ENCODE assay signal across 8 cellular contexts in the genomic region with DNA sequence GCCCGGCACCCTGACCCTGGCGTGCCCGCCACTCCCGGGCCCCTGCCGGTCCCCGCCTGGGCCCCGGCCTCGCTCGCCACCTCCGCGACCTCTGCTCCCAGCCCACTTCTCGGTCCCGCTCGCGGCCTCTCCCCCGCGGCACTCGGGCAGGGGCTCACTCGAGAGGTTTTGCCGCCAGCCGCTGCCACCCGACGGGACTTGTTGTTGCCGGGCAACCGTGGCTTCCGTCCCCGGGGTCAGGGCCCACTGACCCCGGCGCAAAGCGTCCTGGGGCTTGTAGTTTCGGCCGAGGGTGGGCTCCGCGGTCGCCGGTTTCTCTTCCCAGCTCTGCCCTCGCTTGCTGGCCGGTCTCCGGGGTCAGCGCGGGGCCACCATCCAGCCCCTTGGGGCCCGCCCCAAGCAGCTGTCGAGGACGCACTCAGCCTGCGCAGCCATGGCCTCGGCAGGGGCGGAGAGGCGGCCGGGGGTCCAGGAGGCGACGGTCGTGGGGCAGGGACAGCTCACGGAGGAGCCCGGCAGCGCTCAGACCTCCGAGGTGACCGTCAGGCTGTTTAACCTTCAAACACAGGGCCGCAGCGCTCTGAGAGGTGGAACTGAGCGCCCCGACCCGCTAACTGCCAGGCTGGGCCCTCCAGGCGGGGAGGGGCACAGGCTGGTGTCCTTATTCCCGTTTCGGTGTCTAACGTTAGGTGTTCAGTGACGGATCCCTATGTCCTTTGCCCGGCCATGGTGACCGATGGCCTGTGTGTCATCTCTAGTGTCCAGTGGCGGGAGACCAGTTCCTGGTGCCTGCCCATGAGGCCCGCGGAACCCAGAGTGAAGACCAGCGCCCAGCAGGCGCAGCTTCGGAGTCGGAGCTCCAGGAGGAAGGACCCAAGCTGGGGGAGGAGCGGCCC. TPM values are rescaled to one million over a fixed set of nuclear protein-coding genes. Genes with fewer than 3 reads are reported as not detected.
DNase-seq lines count a peak whose midpoint lies in the region; ATAC-seq and TF ChIP-seq lines count a peak whose summit lies in the region.

A gene with protein sequence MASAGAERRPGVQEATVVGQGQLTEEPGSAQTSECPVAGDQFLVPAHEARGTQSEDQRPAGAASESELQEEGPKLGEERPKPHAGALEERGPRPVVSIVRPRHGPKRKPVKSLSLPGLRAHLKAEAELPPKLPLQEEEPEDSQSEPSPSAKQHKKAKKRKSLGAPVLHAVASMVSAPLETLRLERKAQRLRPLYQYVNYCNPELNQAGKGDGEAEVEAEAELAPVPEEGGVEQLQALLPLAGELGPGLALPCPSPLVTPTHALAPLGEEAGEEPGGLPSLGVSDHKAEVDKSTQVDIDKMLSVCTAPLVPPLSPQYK (plus strand): TSS at position 277 of the 896 bp plus-strand sequence. CDS start 157 bp downstream, at position 434.
A gene with protein sequence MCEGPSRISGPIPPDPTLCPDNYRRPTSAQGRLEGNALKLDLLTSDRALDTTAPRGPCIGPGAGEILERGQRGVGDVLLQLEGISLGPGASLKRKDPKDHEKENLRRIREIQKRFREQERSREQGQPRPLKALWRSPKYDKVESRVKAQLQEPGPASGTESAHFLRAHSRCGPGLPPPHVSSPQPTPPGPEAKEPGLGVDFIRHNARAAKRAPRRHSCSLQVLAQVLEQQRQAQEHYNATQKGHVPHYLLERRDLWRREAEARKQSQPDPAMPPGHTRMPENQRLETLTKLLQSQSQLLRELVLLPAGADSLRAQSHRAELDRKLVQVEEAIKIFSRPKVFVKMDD (minus strand): TSS at position 213 of the 896 bp plus-strand sequence. CDS start 308 bp downstream, outside the sequence.

- H3K36me3 Mint-ChIP-seq in CD14-positive monocyte = peaks cover 8% of the 10 kb centered on the region in 2 donors

- H3K27me3 Mint-ChIP-seq in CD14-positive monocyte (ENCODE audit: low read depth in 3 of 3) = peaks cover 1 to 6% (median 3%) of the 10 kb centered on the region in 3 donors

- H3K27me3 ChIP-seq in HUES64 (ENCODE audit: insufficient read depth, low read length) (peaks cover 6% of the 10 kb centered on the region; the same call in 1 of the 2 replicates), SJSA1 (replicated peaks) (no peaks in the 10 kb centered on the region)

- peaks cover 0 to 2% (median 0%) of the 10 kb centered on the region in 7 donors for H3K9me3 Mint-ChIP-seq in CD14-positive monocyte

- H3K9me3 ChIP-seq in HUES64 (ENCODE audit: insufficient read depth, low read depth, low read length) (no peaks in the 10 kb centered on the region), SJSA1 (replicated peaks) (peaks cover 2% of the 10 kb centered on the region; the same call in 1 of the 2 replicates)

- peak; percentile 60 for ATAC-seq in GM19455 (IDR thresholded peaks at IDR 0.05; ENCODE audit: unreplicated experiment)

- no peaks in the 10 kb centered on the region for H3K36me3 ChIP-seq in HUES64 (ENCODE audit: insufficient read depth, low read length)
- no peaks in the 10 kb centered on the region for H3K36me3 ChIP-seq in SJSA1

- 7% methylated on average over 77 of the region's 77 CpGs for WGBS in HUES64

- peaks cover 29% of the 10 kb centered on the region for H3K4me1 Mint-ChIP-seq in CD14-positive monocyte

- TF ChIP-seq CTCF in CD14-positive monocyte (IDR thresholded peaks at IDR 0.05) = no peak

- intact Hi-C loops in CD14-positive monocyte (cut with micrococcal nuclease) = loop anchor here (2.0 to 10.0 kb wide), 9 partner anchors 51 to 418 kb away; a partner anchor contains a TSS

- DNase-seq in CD14-positive monocyte (ENCODE audit: low spot score) (peak; percentile 81), SJSA1 (ENCODE audit: low read depth in 1 of 2, low spot score in 2 of 2) (peak in 1 of 2 experiments; percentile 74), germinal center (ENCODE audit: low spot score) (peak; percentile 94), nucleus accumbens (lab: John Stamatoyannopoulos, UW) (peak in 53 of 56 donors; percentile 18 to 89 (median 68)), substantia nigra (lab: John Stamatoyannopoulos, UW) (peak in 47 of 49 donors; percentile 8 to 87 (median 70))
- peak; percentile 81 for DNase-seq in activated naive CD4-positive, alpha-beta T cell treated with Interleukin-2 at 50 U/mL for 16 hours

- H3K4me3 Mint-ChIP-seq in CD14-positive monocyte = peak within 1 kb of the TSS; percentile 88 to 96

- H3K4me1 ChIP-seq in HUES64 (ENCODE audit: insufficient read depth, low read length) = peaks cover 4% of the 10 kb centered on the region; the same call in 1 of the 2 replicates
- H3K4me1 ChIP-seq in SJSA1 (replicated peaks) = peaks cover 25% of the 10 kb centered on the region

- peak within 1 kb of the TSS; percentile 87 to 94 (median 91) for H3K27ac Mint-ChIP-seq in CD14-positive monocyte

- H3K4me3 ChIP-seq in HUES64 (ENCODE audit: low read length) (peak within 1 kb of the TSS; percentile 76), SJSA1 (peak within 1 kb of the TSS; percentile 47)

- 0 out of 2 replicates have a peak within 1 kb of the TSS, but pooled peaks have one; percentile 13 for H3K27ac ChIP-seq in HUES64 (ENCODE audit: low read depth, low read length)
- 0 out of 2 replicates have a peak within 1 kb of the TSS, but pooled peaks have one; percentile 1 for H3K27ac ChIP-seq in SJSA1
- H3K27ac ChIP-seq in substantia nigra (ENCODE audit: low read depth, low read length, poor library complexity, severe bottlenecking) = peak within 1 kb of the TSS; percentile 88

- H3K9ac ChIP-seq in HUES64 (ENCODE audit: low read depth, low read length) = peak within 1 kb of the TSS; percentile 48

RNA-seq across cellular contexts. Expression of the first gene that starts in this region (rescaled TPM):
- polyA plus RNA-seq in CD14-positive monocyte = 1 to 10 TPM; 4.1 to 4.6 TPM
- 0.45 TPM for polyA plus RNA-seq in HUES64 (2013, experiment 1 of 2)
- polyA plus RNA-seq in HUES64 (2013, experiment 2 of 2) = 1.3 TPM
- 0.32 TPM in 1 of 2 replicates, not detected in the other for total RNA-seq in SJSA1 (2014; rRNA removed; shearing (Covaris generic))

RNA-seq across cellular contexts. Expression of the second gene that starts in this region (rescaled TPM):
- 1 to 10 TPM in 1 of 2 donors, under 1 TPM in 1; 0.92 to 3.2 TPM for polyA plus RNA-seq in CD14-positive monocyte
- 6.5 TPM for polyA plus RNA-seq in HUES64 (2013, experiment 1 of 2)
- 9.9 TPM for polyA plus RNA-seq in HUES64 (2013, experiment 2 of 2)
- total RNA-seq in SJSA1 (2014; rRNA removed; shearing (Covaris generic)) = 5.1 TPM in 2 replicates

Comparison
In these comparisons a context has a peak if more than half of its experiments do, and no peak if none do; other contexts are left out.
1. H3K27ac ChIP-seq: peak in every context shown above with its lines; median percentile 88 in substantia nigra; 13 in HUES64; 1 in SJSA1.